ENCODE assay signal across 7 cellular contexts in the genomic region with DNA sequence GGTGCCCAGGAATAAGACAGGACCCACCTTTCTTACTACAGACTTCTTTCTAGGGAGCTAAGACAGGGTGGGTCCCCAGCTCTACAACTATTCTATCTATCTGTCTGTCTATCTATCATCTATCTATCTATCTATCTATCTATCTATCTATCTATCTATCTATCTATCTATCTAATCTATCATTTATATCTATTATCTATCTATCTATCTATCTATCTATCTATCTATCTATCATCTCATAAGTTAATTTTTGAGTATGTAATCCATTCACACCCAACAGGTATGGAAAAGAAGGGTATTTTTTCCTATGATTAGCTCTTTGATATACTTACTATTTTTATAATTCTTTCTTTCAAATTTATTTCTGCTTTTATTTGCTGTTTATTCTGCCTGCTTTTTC.
"Had no signal": no experiment of that assay in that cellular context is flagged by ENCODE, and none has a peak within 500 bp of the region (broad histone marks: within the 10 kb centered on the region; RNA-seq: fewer than 3 reads in every experiment).

No MANE protein-coding gene starts in this region.

- DNase-seq: GDM1, GF-D8 had no signal

- FAIRE-seq: GM12878, GM12891, GM12892, GM18507, GM19239 had no signal

- H3K4me3 ChIP-seq: GM12878 had no signal

- ATAC-seq: GM12878 had no signal
